ENCODE assay signal across 12 cellular contexts in the genomic region with DNA sequence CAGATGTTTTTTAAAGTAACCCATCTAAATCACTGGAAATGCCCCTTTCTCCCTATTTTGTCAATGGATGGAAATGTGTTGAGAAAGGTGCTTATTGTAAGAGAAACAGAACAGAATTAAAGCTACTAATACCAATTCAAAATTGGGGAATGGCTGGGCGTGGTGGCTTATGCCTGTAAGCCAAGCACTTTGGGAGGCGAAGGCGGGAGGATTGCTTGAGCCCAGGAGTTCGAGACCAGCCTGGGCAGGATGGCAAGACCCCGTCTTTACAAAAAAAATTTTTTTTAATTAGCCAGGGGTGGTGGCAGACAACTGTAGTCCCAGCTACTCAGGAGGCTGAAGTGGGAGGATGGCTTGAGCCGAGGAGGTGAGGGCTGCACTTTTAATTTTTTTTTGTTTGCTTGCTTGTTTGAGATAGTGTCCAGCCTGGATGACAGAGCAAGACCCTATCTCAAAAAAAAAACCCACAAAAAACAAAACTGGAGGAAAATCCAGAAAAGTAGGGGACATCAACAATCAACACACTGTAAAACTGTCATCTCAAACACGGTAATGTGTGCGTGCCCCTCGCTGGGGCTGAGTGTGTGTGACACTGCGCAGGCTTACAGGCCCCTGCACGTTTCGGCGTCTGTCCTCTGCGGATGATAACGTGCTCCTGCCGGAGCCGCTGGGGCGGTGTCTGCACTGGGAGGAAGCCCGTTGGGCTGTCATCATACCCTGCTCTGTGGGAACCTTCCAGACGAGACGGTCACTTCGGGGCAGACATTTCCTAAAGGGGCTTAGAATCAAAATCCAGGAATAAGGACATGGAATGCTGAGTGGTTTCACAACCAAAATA. TPM values are rescaled to one million over a fixed set of nuclear protein-coding genes. Genes with fewer than 3 reads are reported as not detected.
DNase-seq lines count a peak whose midpoint lies in the region; ATAC-seq and TF ChIP-seq lines count a peak whose summit lies in the region.
"Had no signal": no experiment of that assay in that cellular context is flagged by ENCODE, and none has a peak within 500 bp of the region (broad histone marks: within the 10 kb centered on the region; RNA-seq: fewer than 3 reads in every experiment).

No MANE protein-coding gene starts in this region.

- DNase-seq in T-helper 17 cell (no peak), endodermal cell (peak; percentile 32), left lobe of liver (ENCODE audit: low spot score) (peak; percentile 45), spleen (peak; percentile 64), substantia nigra (lab: John Stamatoyannopoulos, UW) (no peak), CD14-positive monocyte (ENCODE audit: low spot score) (no peak)
- DNase-seq: activated CD4-positive, alpha-beta T cell treated with anti-CD3 and anti-CD28 coated beads, Interleukin-2, amount 10 ng/mL, durations not matched to agents 24 days and 14 days; NCI-H1694 treated with DMSO at 0.1 percent for 48 hours; stimulated activated CD4-positive, alpha-beta T cell treated with anti-CD3 and anti-CD28 coated beads, Interleukin-4, amount 100 ng/mL, for 1 hour; stimulated activated naive CD8-positive, alpha-beta T cell treated with anti-CD3 and anti-CD28 coated beads, Interleukin-15, amount 100 ng/mL, for 72 hours had no signal

- no peak for ATAC-seq in T-helper 17 cell
- ATAC-seq in left lobe of liver, result peak; percentile 50
- ATAC-seq in HG03521 (IDR thresholded peaks at IDR 0.05; ENCODE audit: unreplicated experiment), result no peak
- ATAC-seq: stimulated activated naive CD8-positive, alpha-beta T cell treated with anti-CD3 and anti-CD28 coated beads, Interleukin-15, amount 100 ng/mL, for 72 hours had no signal

- intact Hi-C loops in spleen (cut with DNase I; ENCODE audit: low total_unique reads), result no loop called here
- intact Hi-C loops in CD14-positive monocyte (cut with micrococcal nuclease), result loop anchor here in 1 of 2 donors (5.0 to 10.0 kb wide), 3 partner anchors 154 to 523 kb away; a partner anchor contains a TSS

- no peaks in the 10 kb centered on the region for H3K9me3 ChIP-seq in T-helper 17 cell (ENCODE audit: control insufficient read depth, low read length, poor library complexity, severe bottlenecking)
- peaks cover 10% of the 10 kb centered on the region for H3K9me3 ChIP-seq in endodermal cell (ENCODE audit: control insufficient read depth, low read length)
- no peaks in the 10 kb centered on the region for H3K9me3 ChIP-seq in spleen

- H3K36me3 ChIP-seq in endodermal cell (ENCODE audit: control insufficient read depth, insufficient read depth, low read length) (peaks cover 8% of the 10 kb centered on the region), spleen (no peaks in the 10 kb centered on the region)

- H3K27ac ChIP-seq in endodermal cell (ENCODE audit: low read depth, low read length) (no peak overlapping the region), spleen (peak overlapping the region in 5 of 8 donors; percentile 72 to 83 (median 80)), substantia nigra (ENCODE audit: low read depth, low read length, poor library complexity, severe bottlenecking) (no peak overlapping the region)

- 93 to 94% methylated on average over 17 to 22 of the region's 22 CpGs for WGBS in endodermal cell (ENCODE audit: insufficient coverage in 1 of 2, insufficient read length in 1 of 2), 2 experiments
- WGBS in spleen, 5 donors, result 67 to 91% (median 85%) methylated on average over 22 of the region's 22 CpGs

- H3K9me3 Mint-ChIP-seq in endodermal cell, result no peaks in the 10 kb centered on the region
- peaks cover 0 to 8% (median 5%) of the 10 kb centered on the region in 7 donors for H3K9me3 Mint-ChIP-seq in CD14-positive monocyte
- H3K9me3 Mint-ChIP-seq: activated CD4-positive, alpha-beta T cell treated with anti-CD3 and anti-CD28 coated beads, Interleukin-2, amount 10 ng/mL, durations not matched to agents 24 days and 14 days; activated T-helper 2 cell treated with anti-CD3 and anti-CD28 coated beads, Interferon-gamma antibody, Interleukin-2, Interleukin-4, amounts not matched to agents 10 μg/mL and 5 μg/mL and 100 μg/mL, durations not matched to agents 14 hours and 24 hours and 36 hours; stimulated activated naive CD8-positive, alpha-beta T cell treated with anti-CD3 and anti-CD28 coated beads, Interleukin-15, amount 100 ng/mL, for 72 hours had no signal

- H3K36me3 Mint-ChIP-seq in T-helper 17 cell (ENCODE audit: low read depth) (no peaks in the 10 kb centered on the region), endodermal cell (ENCODE audit: low read depth) (peaks cover 2% of the 10 kb centered on the region), CD14-positive monocyte (no peaks in the 10 kb centered on the region)

- no peaks in the 10 kb centered on the region for H3K27me3 Mint-ChIP-seq in T-helper 17 cell
- no peaks in the 10 kb centered on the region for H3K27me3 Mint-ChIP-seq in endodermal cell (ENCODE audit: insufficient read depth)
- peaks cover 5 to 9% (median 7%) of the 10 kb centered on the region in 3 donors for H3K27me3 Mint-ChIP-seq in CD14-positive monocyte (ENCODE audit: low read depth in 3 of 3)
- H3K27me3 Mint-ChIP-seq: activated CD4-positive, alpha-beta T cell treated with anti-CD3 and anti-CD28 coated beads, Interleukin-2, amount 10 ng/mL, durations not matched to agents 24 days and 14 days had no signal

- H3K4me3 ChIP-seq in endodermal cell (ENCODE audit: low read length) (no peak overlapping the region), spleen (no peak overlapping the region)

- H3K27me3 ChIP-seq in endodermal cell (ENCODE audit: control insufficient read depth, insufficient read depth, low read length, poor library complexity, severe bottlenecking), result no peaks in the 10 kb centered on the region
- H3K27me3 ChIP-seq in spleen (replicated peaks in 1 of 7), result no peaks in the 10 kb centered on the region

- peak overlapping the region; percentile 72 for H3K27ac Mint-ChIP-seq in T-helper 17 cell
- peak overlapping the region; percentile 48 for H3K27ac Mint-ChIP-seq in endodermal cell
- no peak overlapping the region for H3K27ac Mint-ChIP-seq in CD14-positive monocyte
- H3K27ac Mint-ChIP-seq: activated CD4-positive, alpha-beta T cell treated with anti-CD3 and anti-CD28 coated beads, Interleukin-2, amount 10 ng/mL, durations not matched to agents 24 days and 14 days; activated T-helper 2 cell treated with anti-CD3 and anti-CD28 coated beads, Interferon-gamma antibody, Interleukin-2, Interleukin-4, amounts not matched to agents 10 μg/mL and 5 μg/mL and 100 μg/mL, durations not matched to agents 14 hours and 24 hours and 36 hours had no signal

- H3K4me1 ChIP-seq in endodermal cell (ENCODE audit: control insufficient read depth, insufficient read depth, low read length) (peaks cover 3% of the 10 kb centered on the region), spleen (peaks cover 11 to 57% (median 36%) of the 10 kb centered on the region in 6 donors)

- H3K9ac ChIP-seq in endodermal cell (ENCODE audit: extremely low read depth, low read length, poor library complexity, severe bottlenecking), result no peak overlapping the region

- no peak for TF ChIP-seq CTCF in endodermal cell (conservative IDR thresholded peaks at IDR 0.05)
- TF ChIP-seq CTCF in spleen (IDR thresholded peaks at IDR 0.05 in 8 of 11, conservative IDR thresholded peaks at IDR 0.05 in 3 of 11), result no peak
- no peak for TF ChIP-seq CTCF in CD14-positive monocyte (IDR thresholded peaks at IDR 0.05)

- H3K4me1 Mint-ChIP-seq in T-helper 17 cell, result peaks cover 9% of the 10 kb centered on the region
- peaks cover 16% of the 10 kb centered on the region for H3K4me1 Mint-ChIP-seq in endodermal cell
- peaks cover 9% of the 10 kb centered on the region for H3K4me1 Mint-ChIP-seq in CD14-positive monocyte
- H3K4me1 Mint-ChIP-seq: activated CD4-positive, alpha-beta T cell treated with anti-CD3 and anti-CD28 coated beads, Interleukin-2, amount 10 ng/mL, durations not matched to agents 24 days and 14 days had no signal

- no peak for TF ChIP-seq POLR2A in spleen (IDR thresholded peaks at IDR 0.05)

- peak overlapping the region; percentile 39 for H3K4me3 Mint-ChIP-seq in T-helper 17 cell
- no peak overlapping the region for H3K4me3 Mint-ChIP-seq in endodermal cell
- H3K4me3 Mint-ChIP-seq in CD14-positive monocyte, result no peak overlapping the region
- H3K4me3 Mint-ChIP-seq: activated CD4-positive, alpha-beta T cell treated with anti-CD3 and anti-CD28 coated beads, Interleukin-2, amount 10 ng/mL, durations not matched to agents 24 days and 14 days; stimulated activated naive CD8-positive, alpha-beta T cell treated with anti-CD3 and anti-CD28 coated beads, Interleukin-15, amount 100 ng/mL, for 72 hours had no signal

RNA-seq across cellular contexts. Expression of a gene that starts 11.6 kb away (rescaled TPM):
- total RNA-seq in T-helper 17 cell (10 to 100 TPM; 48.5 to 66.4 TPM), endodermal cell (10 to 100 TPM; 49.0 to 73.3 TPM), left lobe of liver (17.5 TPM), spleen (10 to 100 TPM; 24.1 to 37.0 (median 28.8) TPM)
- 55.1 TPM for polyA plus RNA-seq in endodermal cell (2013, experiment 1 of 2)
- 46.9 TPM for polyA plus RNA-seq in endodermal cell (2013, experiment 2 of 2)
- polyA plus RNA-seq in spleen (10 to 100 TPM; 10.5 to 23.2 (median 19.3) TPM), CD14-positive monocyte (1 to 10 TPM; 1.8 to 2.8 TPM)

Comparison
In these comparisons a context has a peak if more than half of its experiments do, and no peak if none do; other contexts are left out.
1. DNase-seq: peak in endodermal cell (single experiment), left lobe of liver (single experiment) and spleen (single experiment); none in T-helper 17 cell (0 of 3), substantia nigra (0 of 49) and CD14-positive monocyte (single experiment).
2. H3K27ac Mint-ChIP-seq: peak in T-helper 17 cell (single experiment) and endodermal cell (single experiment); none in CD14-positive monocyte (0 of 7).
3. H3K27ac ChIP-seq: peak in spleen (5 of 8); none in endodermal cell (single experiment) and substantia nigra (single experiment).